1 cellular context compared by ENCODE assay signal in genomic region chr7:107119376-107120100, GRCh38.
TF ChIP-seq lines count a peak whose summit lies in the region.

No MANE protein-coding gene starts in this region.

TF ChIP-seq in IMR-90, 13 proteins besides CTCF, POLR2A, EP300 and RAD21 (continued from another document):
- no peak for TF ChIP-seq USF2 (IDR thresholded peaks at IDR 0.05; ENCODE audit: low read depth, low read length)
- TF ChIP-seq RCOR1 (IDR thresholded peaks at IDR 0.05; ENCODE audit: insufficient replicate concordance, low read length), result no peak
